In the genomic region with DNA sequence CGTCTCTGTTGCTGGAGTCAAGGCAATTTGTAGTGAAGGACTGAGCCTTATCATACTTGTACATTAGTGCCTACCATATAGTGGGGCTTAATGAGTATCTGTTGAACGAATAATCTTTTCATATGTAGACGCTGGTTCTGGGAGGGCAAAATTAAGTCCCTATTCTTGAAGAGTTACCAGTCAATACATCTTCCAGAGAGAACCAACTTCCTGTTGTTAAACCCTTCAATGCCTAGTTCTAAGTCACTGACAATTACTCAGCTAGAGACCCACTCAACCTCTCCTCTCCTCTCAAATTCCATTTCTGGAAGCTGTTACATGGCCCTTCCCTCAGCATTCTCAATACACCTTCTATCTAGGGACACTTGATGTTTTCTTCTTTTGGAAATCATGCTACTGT, we compare ENCODE assay signal across 8 cellular contexts. TPM values are rescaled to one million over a fixed set of nuclear protein-coding genes. Genes with fewer than 3 reads are reported as not detected.
A peak's percentile ranks its signal among the peaks of the same experiment; 100 is the strongest.
DNase-seq lines count a peak whose midpoint lies in the region; ATAC-seq and TF ChIP-seq lines count a peak whose summit lies in the region.

No MANE protein-coding gene starts in this region.

- peaks cover 0 to 1% (median 0%) of the 10 kb centered on the region in 7 donors for H3K9me3 Mint-ChIP-seq in CD4-positive, CD25-positive, alpha-beta regulatory T cell
- H3K9me3 Mint-ChIP-seq in IgD-negative memory B cell (no peaks in the 10 kb centered on the region), type B pancreatic cell (no peaks in the 10 kb centered on the region)
- H3K9me3 Mint-ChIP-seq in activated naive CD4-positive, alpha-beta T cell treated with anti-CD3 and anti-CD28 coated beads, Interleukin-2, amount 50 U/mL, for 72 hours, result no peaks in the 10 kb centered on the region

- no peak for ATAC-seq in CD4-positive, CD25-positive, alpha-beta regulatory T cell (ENCODE audit: low read depth in 2 of 2)
- ATAC-seq in activated naive CD4-positive, alpha-beta T cell treated with anti-CD3 and anti-CD28 coated beads, Interleukin-2, amount 50 U/mL, for 72 hours, result no peak
- ATAC-seq in left lung (no peak), GM18907 (IDR thresholded peaks at IDR 0.05; ENCODE audit: unreplicated experiment) (no peak), GM21529 (IDR thresholded peaks at IDR 0.05; ENCODE audit: unreplicated experiment) (no peak)

- intact Hi-C loops in left lung (cut with DNase I), result no loop called here

- peak in 2 of 3 donors; percentile 18 to 55 for DNase-seq in CD4-positive, CD25-positive, alpha-beta regulatory T cell
- no peak for DNase-seq in activated naive CD4-positive, alpha-beta T cell treated with anti-CD3 and anti-CD28 coated beads, Interleukin-2, amount 50 U/mL, for 72 hours (ENCODE audit: low spot score in 2 of 2)
- DNase-seq in left lung, result no peak
- DNase-seq in type B pancreatic cell (ENCODE audit: extremely low spot score, unreplicated experiment), result no peak
- no peak for DNase-seq in T-helper 9 cell

- peak overlapping the region; percentile 91 to 97 (median 93) for H3K27ac Mint-ChIP-seq in CD4-positive, CD25-positive, alpha-beta regulatory T cell
- H3K27ac Mint-ChIP-seq in IgD-negative memory B cell, result peak overlapping the region; percentile 95 to 99 (median 99)
- H3K27ac Mint-ChIP-seq in activated naive CD4-positive, alpha-beta T cell treated with anti-CD3 and anti-CD28 coated beads, Interleukin-2, amount 50 U/mL, for 72 hours, result peak overlapping the region; percentile 89 to 97
- peak overlapping the region; percentile 84 for H3K27ac Mint-ChIP-seq in type B pancreatic cell

- H3K4me3 ChIP-seq in CD4-positive, CD25-positive, alpha-beta regulatory T cell (ENCODE audit: low read depth, low read length), result peak overlapping the region; percentile 99
- H3K4me3 ChIP-seq in left lung, result peak overlapping the region in 1 of 2 donors; percentile 99

- no peaks in the 10 kb centered on the region for H3K27me3 ChIP-seq in CD4-positive, CD25-positive, alpha-beta regulatory T cell (ENCODE audit: control insufficient read depth, insufficient read depth, low read length)
- H3K27me3 ChIP-seq in left lung, result no peaks in the 10 kb centered on the region

- peak overlapping the region; percentile 92 for H3K27ac ChIP-seq in CD4-positive, CD25-positive, alpha-beta regulatory T cell (ENCODE audit: insufficient read depth, low read length, poor library complexity, severe bottlenecking)
- peak overlapping the region; percentile 89 to 96 for H3K27ac ChIP-seq in left lung

- peaks cover 27 to 50% (median 40%) of the 10 kb centered on the region in 4 donors for H3K4me1 Mint-ChIP-seq in CD4-positive, CD25-positive, alpha-beta regulatory T cell
- H3K4me1 Mint-ChIP-seq in IgD-negative memory B cell, result peaks cover 19 to 32% (median 25%) of the 10 kb centered on the region in 3 donors
- H3K4me1 Mint-ChIP-seq in type B pancreatic cell (ENCODE audit: unreplicated experiment), result peaks cover 18% of the 10 kb centered on the region

- H3K27me3 Mint-ChIP-seq in CD4-positive, CD25-positive, alpha-beta regulatory T cell, result peaks cover 6% of the 10 kb centered on the region
- H3K27me3 Mint-ChIP-seq in IgD-negative memory B cell, result no peaks in the 10 kb centered on the region
- H3K27me3 Mint-ChIP-seq in type B pancreatic cell, result no peaks in the 10 kb centered on the region

- H3K9me3 ChIP-seq in CD4-positive, CD25-positive, alpha-beta regulatory T cell (ENCODE audit: control insufficient read depth in 2 of 2, low read length in 2 of 2), result no peaks in the 10 kb centered on the region
- no peaks in the 10 kb centered on the region for H3K9me3 ChIP-seq in left lung

- H3K4me3 Mint-ChIP-seq in CD4-positive, CD25-positive, alpha-beta regulatory T cell, result peak overlapping the region; percentile 95 to 100 (median 98)
- H3K4me3 Mint-ChIP-seq in IgD-negative memory B cell (peak overlapping the region; percentile 95 to 98 (median 96)), type B pancreatic cell (peak overlapping the region; percentile 97)

- peaks cover 2% of the 10 kb centered on the region for H3K36me3 ChIP-seq in CD4-positive, CD25-positive, alpha-beta regulatory T cell (ENCODE audit: control insufficient read depth, insufficient read depth, low read length)
- peaks cover 0 to 3% of the 10 kb centered on the region in 2 donors for H3K36me3 ChIP-seq in left lung

- peaks cover 19% of the 10 kb centered on the region for H3K4me1 ChIP-seq in CD4-positive, CD25-positive, alpha-beta regulatory T cell (ENCODE audit: control insufficient read depth, insufficient read depth, low read length, poor library complexity, severe bottlenecking)
- peaks cover 16 to 39% of the 10 kb centered on the region in 2 donors for H3K4me1 ChIP-seq in left lung

- TF ChIP-seq CTCF in left lung (IDR thresholded peaks at IDR 0.05) (no peak), type B pancreatic cell (conservative IDR thresholded peaks at IDR 0.05) (no peak)

- H3K36me3 Mint-ChIP-seq in CD4-positive, CD25-positive, alpha-beta regulatory T cell, result peaks cover 9% of the 10 kb centered on the region
- H3K36me3 Mint-ChIP-seq in IgD-negative memory B cell (peaks cover 6% of the 10 kb centered on the region), type B pancreatic cell (peaks cover 4% of the 10 kb centered on the region)
- peaks cover 13 to 15% of the 10 kb centered on the region in 2 donors for H3K36me3 Mint-ChIP-seq in activated naive CD4-positive, alpha-beta T cell treated with anti-CD3 and anti-CD28 coated beads, Interleukin-2, amount 50 U/mL, for 72 hours

RNA-seq across cellular contexts. Expression of a gene that starts 1.1 kb away (rescaled TPM):
- total RNA-seq in CD4-positive, CD25-positive, alpha-beta regulatory T cell, result 22.7 TPM
- 10 to 100 TPM; 25.1 to 36.0 (median 30.5) TPM for polyA plus RNA-seq in CD4-positive, CD25-positive, alpha-beta regulatory T cell
- 28.0 TPM for polyA plus RNA-seq in IgD-negative memory B cell
- 10 to 100 TPM; 16.0 to 21.2 TPM for total RNA-seq in activated naive CD4-positive, alpha-beta T cell treated with anti-CD3 and anti-CD28 coated beads, Interleukin-2, amount 50 U/mL, for 72 hours
- total RNA-seq in left lung (10 to 100 TPM; 23.0 to 27.7 TPM), type B pancreatic cell (ENCODE audit: low replicate concordance) (27.3 and 30.7 TPM in 2 replicates)

RNA-seq across cellular contexts. Expression of a gene that starts 14.6 kb away (rescaled TPM):
- 90.4 TPM for total RNA-seq in CD4-positive, CD25-positive, alpha-beta regulatory T cell
- 100 to 1,000 TPM; 110 to 133 (median 121) TPM for polyA plus RNA-seq in CD4-positive, CD25-positive, alpha-beta regulatory T cell
- 149 TPM for polyA plus RNA-seq in IgD-negative memory B cell
- total RNA-seq in activated naive CD4-positive, alpha-beta T cell treated with anti-CD3 and anti-CD28 coated beads, Interleukin-2, amount 50 U/mL, for 72 hours, result 100 to 1,000 TPM; 264 to 275 TPM
- total RNA-seq in left lung, result 10 to 100 TPM; 90.5 to 96.7 TPM
- total RNA-seq in type B pancreatic cell (ENCODE audit: low replicate concordance), result 165 and 167 TPM in 2 replicates

RNA-seq across cellular contexts. Expression of a gene that starts 15.1 kb away (rescaled TPM):
- 183 TPM for total RNA-seq in CD4-positive, CD25-positive, alpha-beta regulatory T cell
- 100 to 1,000 TPM in 1 of 4 donors, 10 to 100 TPM in 3; 81.1 to 108 (median 93.2) TPM for polyA plus RNA-seq in CD4-positive, CD25-positive, alpha-beta regulatory T cell
- polyA plus RNA-seq in IgD-negative memory B cell, result 92.3 TPM
- total RNA-seq in activated naive CD4-positive, alpha-beta T cell treated with anti-CD3 and anti-CD28 coated beads, Interleukin-2, amount 50 U/mL, for 72 hours, result 100 to 1,000 TPM; 646 to 811 TPM
- total RNA-seq in left lung, result 100 to 1,000 TPM; 183 to 253 TPM
- 375 and 473 TPM in 2 replicates for total RNA-seq in type B pancreatic cell (ENCODE audit: low replicate concordance)

Comparison
In these comparisons a context has a peak if more than half of its experiments do, and no peak if none do; other contexts are left out.
1. DNase-seq: peak in CD4-positive, CD25-positive, alpha-beta regulatory T cell (2 of 3); none in activated naive CD4-positive, alpha-beta T cell treated with anti-CD3 and anti-CD28 coated beads, Interleukin-2, amount 50 U/mL, for 72 hours (0 of 2), left lung (0 of 2), type B pancreatic cell (single experiment) and T-helper 9 cell (single experiment).
2. Peak in every context shown above with its lines, with median percentiles within 50 percentile points of each other: H3K27ac Mint-ChIP-seq and H3K4me3 Mint-ChIP-seq.